Comparison of ENCODE assay signal across 9 cellular contexts in the genomic region with DNA sequence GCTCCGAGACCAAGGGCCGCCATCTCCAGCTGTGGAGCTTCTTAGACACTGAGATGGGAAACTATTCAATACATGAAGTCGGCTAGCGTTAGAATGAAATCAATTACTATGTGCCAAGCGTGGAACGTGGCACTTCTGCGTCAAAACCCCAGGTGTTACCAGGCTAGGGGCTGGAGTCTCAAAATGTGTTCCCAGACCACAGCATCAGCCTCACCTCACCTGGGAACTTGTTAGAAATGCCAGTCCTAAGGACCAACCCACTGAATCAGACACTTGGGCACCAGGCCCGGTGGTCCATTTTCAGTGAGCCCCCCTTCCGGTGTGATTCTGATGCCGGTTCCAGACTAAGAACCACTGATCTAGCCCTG. TPM values are rescaled to one million over a fixed set of nuclear protein-coding genes. Genes with fewer than 3 reads are reported as not detected.
DNase-seq lines count a peak whose midpoint lies in the region; ATAC-seq and TF ChIP-seq lines count a peak whose summit lies in the region.
"Had no signal": no experiment of that assay in that cellular context is flagged by ENCODE, and none has a peak within 500 bp of the region (broad histone marks: within the 10 kb centered on the region; RNA-seq: fewer than 3 reads in every experiment).

No MANE protein-coding gene starts in this region.

- H3K27ac ChIP-seq in brain microvascular endothelial cell: peak overlapping the region; percentile 97
- H3K27ac ChIP-seq in mesodermal cell (ENCODE audit: low read depth, low read length, severe bottlenecking): peak overlapping the region; percentile 67
- H3K27ac ChIP-seq in upper lobe of left lung: peak overlapping the region; percentile 96 to 100 (median 98)

- H3K4me3 ChIP-seq in brain microvascular endothelial cell (ENCODE audit: low read depth, low read length): peak overlapping the region; percentile 64
- H3K4me3 ChIP-seq in mesodermal cell (ENCODE audit: extremely low read depth, insufficient read depth, low read length, poor library complexity, severe bottlenecking): peak overlapping the region; percentile 51
- H3K4me3 ChIP-seq in upper lobe of left lung: peak overlapping the region in 3 of 4 donors; percentile 66 to 85 (median 77)

- no peaks in the 10 kb centered on the region for H3K27me3 Mint-ChIP-seq in activated naive CD4-positive, alpha-beta T cell treated with anti-CD3 and anti-CD28 coated beads for 36 hours (ENCODE audit: low read depth)

- in situ Hi-C loops in brain microvascular endothelial cell (cut with HindIII; ENCODE audit: low pct_ligation_motif_present, low sequenced_read_pairs): no loop called here

- peaks cover 35% of the 10 kb centered on the region for H3K4me1 Mint-ChIP-seq in activated naive CD4-positive, alpha-beta T cell treated with anti-CD3 and anti-CD28 coated beads for 36 hours (ENCODE audit: low read depth)

- no peaks in the 10 kb centered on the region for H3K9me3 ChIP-seq in mesodermal cell (ENCODE audit: control insufficient read depth, low read length)
- no peaks in the 10 kb centered on the region for H3K9me3 ChIP-seq in upper lobe of left lung

- no peak for TF ChIP-seq POLR2A in upper lobe of left lung (IDR thresholded peaks at IDR 0.05)

- CTCF ChIA-PET in activated naive CD4-positive, alpha-beta T cell treated with anti-CD3 and anti-CD28 coated beads for 36 hours (lab: Charles Lee): interaction anchor here (0.6 to 10.3 kb wide), 7 partner anchors 9 to 342 kb away, joined by 3 to 494 read pairs (median 7); a partner anchor contains a TSS

- intact Hi-C loops in activated naive CD4-positive, alpha-beta T cell treated with anti-CD3 and anti-CD28 coated beads for 36 hours (cut with micrococcal nuclease): loop anchor here (1.0 to 10.0 kb wide), 2 partner anchors 14 to 926 kb away; no protein-coding TSS in a partner anchor

- no peaks in the 10 kb centered on the region for H3K27me3 ChIP-seq in brain microvascular endothelial cell (replicated peaks)
- no peaks in the 10 kb centered on the region for H3K27me3 ChIP-seq in upper lobe of left lung

- no peak for ATAC-seq in upper lobe of left lung (ENCODE audit: low FRiP score in 2 of 2)

- peak overlapping the region; percentile 81 for H3K27ac Mint-ChIP-seq in activated naive CD4-positive, alpha-beta T cell treated with anti-CD3 and anti-CD28 coated beads for 36 hours

- H3K9me3 Mint-ChIP-seq in activated naive CD4-positive, alpha-beta T cell treated with anti-CD3 and anti-CD28 coated beads for 36 hours: no peaks in the 10 kb centered on the region

- no peak for TF ChIP-seq EP300 in upper lobe of left lung (IDR thresholded peaks at IDR 0.05)

- DNase-seq in activated naive CD4-positive, alpha-beta T cell treated with anti-CD3 and anti-CD28 coated beads for 36 hours: no peak
- DNase-seq in activated naive CD4-positive, alpha-beta T cell treated with Interleukin-2 at 50 U/mL for 16 hours: no peak
- DNase-seq in brain microvascular endothelial cell: no peak
- DNase-seq in upper lobe of left lung: no peak
- no peak for DNase-seq in AML-193 (lab: John Stamatoyannopoulos, UW)
- no peak for DNase-seq in NK-92 treated with Interleukin-12 subunit alpha and Interleukin-12 subunit beta, amount 100 ng/mL, for 24 hours (lab: John Stamatoyannopoulos, UW)
- no peak for DNase-seq in HCEC 1CT

- H3K4me1 ChIP-seq in mesodermal cell (ENCODE audit: control insufficient read depth, insufficient read depth, low read length, poor library complexity, severe bottlenecking) (peaks cover 43% of the 10 kb centered on the region), upper lobe of left lung (peaks cover 54 to 61% (median 56%) of the 10 kb centered on the region in 4 donors)

- 42 to 49% methylated on average over 10 of the region's 10 CpGs for WGBS in mesodermal cell (ENCODE audit: insufficient coverage in 2 of 2), 2 experiments
- 42 to 70% methylated on average over 4 to 9 of the region's 10 CpGs for WGBS in upper lobe of left lung, 2 donors

- peak overlapping the region; percentile 76 for H3K4me3 Mint-ChIP-seq in activated naive CD4-positive, alpha-beta T cell treated with anti-CD3 and anti-CD28 coated beads for 36 hours

- peaks cover 3% of the 10 kb centered on the region for H3K36me3 ChIP-seq in brain microvascular endothelial cell (replicated peaks)
- H3K36me3 ChIP-seq in mesodermal cell (ENCODE audit: control insufficient read depth, insufficient read depth, low read length): peaks cover 19% of the 10 kb centered on the region
- peaks cover 0 to 13% (median 11%) of the 10 kb centered on the region in 4 donors for H3K36me3 ChIP-seq in upper lobe of left lung

- TF ChIP-seq CTCF in brain microvascular endothelial cell (IDR thresholded peaks at IDR 0.05; ENCODE audit: low read depth, low read length, missing control alignments) (no peak), upper lobe of left lung (IDR thresholded peaks at IDR 0.05) (no peak)

- H3K36me3 Mint-ChIP-seq in activated naive CD4-positive, alpha-beta T cell treated with anti-CD3 and anti-CD28 coated beads for 36 hours (ENCODE audit: low read depth): peaks cover 19% of the 10 kb centered on the region

RNA-seq across cellular contexts. Expression of a gene that starts 5.0 kb away (rescaled TPM):
- 1 to 10 TPM; 8.2 to 8.3 TPM for total RNA-seq in activated naive CD4-positive, alpha-beta T cell treated with anti-CD3 and anti-CD28 coated beads for 36 hours
- 7.9 TPM for polyA plus RNA-seq in mesodermal cell (2013, experiment 1 of 2)
- 7.2 TPM for polyA plus RNA-seq in mesodermal cell (2013, experiment 2 of 2)
- 10 to 100 TPM in 5 of 6 donors, 1 to 10 TPM in 1; 9.3 to 47.1 (median 20.4) TPM for total RNA-seq in upper lobe of left lung

RNA-seq across cellular contexts. Expression of a gene that starts 5.3 kb away (rescaled TPM):
- 10 to 100 TPM; 64.4 to 67.5 TPM for total RNA-seq in activated naive CD4-positive, alpha-beta T cell treated with anti-CD3 and anti-CD28 coated beads for 36 hours
- polyA plus RNA-seq in mesodermal cell (2013, experiment 1 of 2): 21.6 TPM
- polyA plus RNA-seq in mesodermal cell (2013, experiment 2 of 2): 20.1 TPM
- 100 to 1,000 TPM in 2 of 6 donors, 10 to 100 TPM in 4; 33.5 to 145 (median 45.5) TPM for total RNA-seq in upper lobe of left lung

RNA-seq across cellular contexts. Expression of a gene that starts 59.9 kb away (rescaled TPM):
- not detected for total RNA-seq in activated naive CD4-positive, alpha-beta T cell treated with anti-CD3 and anti-CD28 coated beads for 36 hours
- polyA plus RNA-seq in mesodermal cell (2013, experiment 1 of 2): 1.0 TPM
- polyA plus RNA-seq in mesodermal cell (2013, experiment 2 of 2): 0.30 TPM
- total RNA-seq in upper lobe of left lung: 1 to 10 TPM in 5 of 6 donors, not detected in 1; 1.1 to 7.3 (median 1.7) TPM
- total RNA-seq: glomerular endothelial cell had no signal
